Comparison of ENCODE assay signal across 12 cellular contexts in the genomic region with DNA sequence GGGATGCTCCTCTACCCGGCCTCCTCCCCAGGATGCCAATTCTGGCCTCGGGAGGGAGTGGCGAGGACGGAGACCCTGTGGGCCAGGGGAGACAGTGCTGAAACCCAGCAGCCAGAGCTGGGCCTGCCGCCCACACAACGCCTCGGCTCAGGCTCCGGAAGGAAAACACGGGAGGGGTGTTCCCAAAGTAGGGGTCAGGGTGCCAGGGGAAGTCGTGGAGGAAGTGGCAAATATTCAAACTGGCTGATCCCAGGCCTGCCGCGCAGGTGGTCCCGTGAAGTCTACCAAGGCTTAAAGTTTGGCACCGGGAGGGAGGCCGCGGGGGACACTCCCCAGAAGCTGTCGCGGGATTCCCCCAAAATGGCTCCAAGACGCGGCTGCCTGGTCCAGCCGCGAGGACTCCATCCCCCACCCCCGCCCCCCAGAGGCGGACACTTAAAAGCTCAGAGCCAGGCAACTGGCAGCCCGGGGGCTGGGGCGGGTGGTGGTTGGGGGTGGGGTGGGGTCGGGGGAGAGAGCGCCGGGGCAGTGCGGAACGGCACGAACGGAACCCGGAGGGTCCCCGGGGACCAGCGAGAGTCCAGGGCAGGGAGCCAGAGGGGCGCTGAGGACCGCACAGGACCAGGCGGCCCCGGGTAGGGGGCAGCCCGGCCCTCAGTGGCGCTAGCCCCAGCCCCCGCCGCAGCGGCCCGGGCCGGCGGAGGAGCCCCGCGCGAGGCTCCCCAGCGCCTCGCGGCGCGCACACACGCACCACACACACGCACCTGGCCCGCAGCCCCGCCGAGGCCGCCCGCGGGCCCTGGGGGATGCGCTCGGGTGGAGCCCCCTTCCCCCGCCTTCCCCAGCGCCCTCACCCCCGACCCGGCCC. TPM values are rescaled to one million over a fixed set of nuclear protein-coding genes. Genes with fewer than 3 reads are reported as not detected.
DNase-seq lines count a peak whose midpoint lies in the region; ATAC-seq and TF ChIP-seq lines count a peak whose summit lies in the region.
"Had no signal": no experiment of that assay in that cellular context is flagged by ENCODE, and none has a peak within 500 bp of the region (broad histone marks: within the 10 kb centered on the region; RNA-seq: fewer than 3 reads in every experiment).

No MANE protein-coding gene starts in this region.

- no peak for ATAC-seq in PC-3

- intact Hi-C loops in CD4-positive, alpha-beta memory T cell (cut with micrococcal nuclease) = loop anchor here (5.0 kb wide), 1 partner anchor 75 kb away; no protein-coding TSS in a partner anchor
- intact Hi-C loops in PC-3 (cut with micrococcal nuclease) = no loop called here
- intact Hi-C loops in esophagus squamous epithelium (cut with DNase I) = no loop called here

- peaks cover 14 to 20% of the 10 kb centered on the region in 2 donors for H3K27me3 Mint-ChIP-seq in CD4-positive, alpha-beta memory T cell

- no peak for TF ChIP-seq POLR2A in esophagus squamous epithelium (IDR thresholded peaks at IDR 0.05)

- H3K27me3 ChIP-seq in CD4-positive, alpha-beta memory T cell (ENCODE audit: insufficient read depth, low read length) = peaks cover 17% of the 10 kb centered on the region
- H3K27me3 ChIP-seq in PC-3 (ENCODE audit: low read length) = peaks cover 25% of the 10 kb centered on the region
- H3K27me3 ChIP-seq in esophagus squamous epithelium = peaks cover 0 to 90% (median 21%) of the 10 kb centered on the region in 4 donors
- H3K27me3 ChIP-seq in parathyroid adenoma (ENCODE audit: control insufficient read depth, insufficient read depth, low read length) = no peaks in the 10 kb centered on the region

- H3K9me3 Mint-ChIP-seq in CD4-positive, alpha-beta memory T cell = peaks cover 0 to 1% (median 0%) of the 10 kb centered on the region in 8 donors
- H3K9me3 Mint-ChIP-seq: neural crest cell had no signal

- no peaks in the 10 kb centered on the region for H3K36me3 Mint-ChIP-seq in CD4-positive, alpha-beta memory T cell

- H3F3A ChIP-seq in PC-3 (ENCODE audit: low read length, unreplicated experiment) = no peaks in the 10 kb centered on the region

- H3K4me1 Mint-ChIP-seq in CD4-positive, alpha-beta memory T cell = peaks cover 0 to 8% (median 5%) of the 10 kb centered on the region in 4 donors
- H3K4me1 Mint-ChIP-seq: neural crest cell had no signal

- POLR2A ChIA-PET in CD4-positive, alpha-beta memory T cell (lab: Charles Lee; ENCODE audit: partially characterized antibody) = interaction anchor here (1.0 to 1.2 kb wide), 3 partner anchors 19 to 23 kb away, joined by 3 to 5 read pairs (median 4); no protein-coding TSS in a partner anchor
- POLR2A ChIA-PET in PC-3 (lab: Charles Lee; ENCODE audit: unreplicated experiment) = no interaction called here

- no peaks in the 10 kb centered on the region for H4K20me1 ChIP-seq in PC-3 (ENCODE audit: low read length)

- peak overlapping the region; percentile 13 to 78 (median 67) for H3K4me3 Mint-ChIP-seq in CD4-positive, alpha-beta memory T cell
- H3K4me3 Mint-ChIP-seq: neural crest cell had no signal

- H3K4me2 ChIP-seq in PC-3 (ENCODE audit: low read length) = peak overlapping the region; percentile 60; the same call in 1 of the 2 replicates
- peak overlapping the region; percentile 68 for H3K4me2 ChIP-seq in parathyroid adenoma (ENCODE audit: low read length)

- peaks cover 11% of the 10 kb centered on the region for H3K4me1 ChIP-seq in CD4-positive, alpha-beta memory T cell (ENCODE audit: insufficient read depth, low read length)
- H3K4me1 ChIP-seq in PC-3 (ENCODE audit: insufficient read depth, low read length) = no peaks in the 10 kb centered on the region
- H3K4me1 ChIP-seq in esophagus squamous epithelium = peaks cover 8 to 33% (median 23%) of the 10 kb centered on the region in 3 donors
- peaks cover 5% of the 10 kb centered on the region for H3K4me1 ChIP-seq in parathyroid adenoma

- H3K27ac ChIP-seq in CD4-positive, alpha-beta memory T cell (ENCODE audit: low read depth, low read length) = no peak overlapping the region
- H3K27ac ChIP-seq in PC-3 (ENCODE audit: low read length) = no peak overlapping the region
- peak overlapping the region in 1 of 4 donors; percentile 14 for H3K27ac ChIP-seq in esophagus squamous epithelium
- peak overlapping the region; percentile 43 for H3K27ac ChIP-seq in parathyroid adenoma

- BruUV-seq in PC-3 (replicated peaks; lab: Mats Ljungman, UMichigan) = no TSS peak

- DNase-seq in CD4-positive, alpha-beta memory T cell = no peak
- DNase-seq in PC-3 (no peak), esophagus squamous epithelium (lab: John Stamatoyannopoulos, UW) (no peak), ecto neural progenitor cell (ENCODE audit: low spot score) (no peak), mesenteric fat pad (ENCODE audit: low spot score) (no peak), NCI-H146 (lab: John Stamatoyannopoulos, UW) (no peak), NCI-H2171 (lab: John Stamatoyannopoulos, UW) (no peak)
- DNase-seq: activated CD4-positive, alpha-beta T cell treated with anti-CD3 and anti-CD28 coated beads for 1 hour; NCI-H82; stimulated activated CD8-positive, alpha-beta memory T cell treated with anti-CD3 and anti-CD28 coated beads, Interleukin-4, amount 100 ng/mL, for 48 hours had no signal

- H3K9me2 ChIP-seq in PC-3 (replicated peaks; ENCODE audit: low read length) = no peaks in the 10 kb centered on the region

- H3K4me3 ChIP-seq in CD4-positive, alpha-beta memory T cell (ENCODE audit: low read length in 2 of 2) = peak overlapping the region in 1 of 2 donors; percentile 43
- H3K4me3 ChIP-seq in PC-3 (ENCODE audit: low read length) (no peak overlapping the region), esophagus squamous epithelium (peak overlapping the region; percentile 4 to 67 (median 44)), parathyroid adenoma (ENCODE audit: low read depth, low read length) (peak overlapping the region; percentile 41)

- CTCF ChIA-PET in CD4-positive, alpha-beta memory T cell (lab: Charles Lee; ENCODE audit: partially characterized antibody) = no interaction called here
- CTCF ChIA-PET in PC-3 (lab: Charles Lee) = no interaction called here

- no peak overlapping the region for H3K9ac ChIP-seq in PC-3 (ENCODE audit: low read length)
- peak overlapping the region; percentile 31 for H3K9ac ChIP-seq in parathyroid adenoma

- H3K27ac Mint-ChIP-seq in CD4-positive, alpha-beta memory T cell = no peak overlapping the region

- H3K9me3 ChIP-seq in CD4-positive, alpha-beta memory T cell (ENCODE audit: control insufficient read depth in 1 of 2, low read length in 2 of 2) = no peaks in the 10 kb centered on the region
- H3K9me3 ChIP-seq in PC-3 (ENCODE audit: low read length) (no peaks in the 10 kb centered on the region), esophagus squamous epithelium (no peaks in the 10 kb centered on the region), parathyroid adenoma (ENCODE audit: control insufficient read depth, low read length) (no peaks in the 10 kb centered on the region)

- no peaks in the 10 kb centered on the region for H3K79me2 ChIP-seq in PC-3 (ENCODE audit: low read length)
- H3K79me2 ChIP-seq in parathyroid adenoma = peaks cover 11% of the 10 kb centered on the region

- WGBS in esophagus squamous epithelium, 2 donors = 0 to 3% methylated on average over 6 of the region's 70 CpGs

- TF ChIP-seq CTCF in PC-3 (conservative IDR thresholded peaks at IDR 0.05; ENCODE audit: low read depth, low read length) (no peak), esophagus squamous epithelium (IDR thresholded peaks at IDR 0.05) (no peak), parathyroid adenoma (IDR thresholded peaks at IDR 0.05) (no peak)

- H3K36me3 ChIP-seq in CD4-positive, alpha-beta memory T cell (ENCODE audit: insufficient read depth, low read length) = no peaks in the 10 kb centered on the region
- H3K36me3 ChIP-seq in PC-3 (ENCODE audit: low read depth, low read length) = no peaks in the 10 kb centered on the region
- no peaks in the 10 kb centered on the region for H3K36me3 ChIP-seq in esophagus squamous epithelium
- no peaks in the 10 kb centered on the region for H3K36me3 ChIP-seq in parathyroid adenoma (ENCODE audit: control insufficient read depth, insufficient read depth, low read length)

- H2AFZ ChIP-seq in PC-3 (ENCODE audit: low read length) (no peak overlapping the region), parathyroid adenoma (peak overlapping the region; percentile 72)

RNA-seq across cellular contexts. Expression of gene BEGAIN, which starts 20.0 kb away (rescaled TPM):
- total RNA-seq in CD4-positive, alpha-beta memory T cell = 1 to 10 TPM in 1 of 2 experiments, under 1 TPM in 1; 0.84 to 1.6 TPM
- polyA plus RNA-seq in CD4-positive, alpha-beta memory T cell = 1 to 10 TPM in 1 of 2 donors, under 1 TPM in 1; 0.09 to 1.8 TPM
- 3.5 and 3.8 TPM in 2 replicates for total RNA-seq in PC-3 (2014; rRNA removed)
- total RNA-seq in esophagus squamous epithelium = 1 to 10 TPM in 1 of 4 donors, under 1 TPM in 2, not detected in 1; 0.47 to 1.5 (median 0.53) TPM
- total RNA-seq in mesenteric fat pad = 2.2 TPM
